ENCODE assay signal across 20 cellular contexts in genomic region chr16:82884320-82884898, GRCh38.
DNase-seq lines count a peak whose midpoint lies in the region; ATAC-seq, FAIRE-seq and TF ChIP-seq lines count a peak whose summit lies in the region.
"Had no signal": no experiment of that assay in that cellular context is flagged by ENCODE, and none has a peak within 500 bp of the region (broad histone marks: within the 10 kb centered on the region; RNA-seq: fewer than 3 reads in every experiment).

No MANE protein-coding gene starts in this region.

- H3K27me3 Mint-ChIP-seq in memory B cell (no peaks in the 10 kb centered on the region), osteocyte (ENCODE audit: unreplicated experiment) (no peaks in the 10 kb centered on the region)

- H3K9me1 ChIP-seq in endothelial cell of umbilical vein (replicated peaks; ENCODE audit: control insufficient read depth, extremely low read depth, insufficient read depth, low read length): no peaks in the 10 kb centered on the region

- CTCF ChIA-PET in endothelial cell of umbilical vein (lab: Charles Lee): interaction anchor here (1.1 to 2.2 kb wide), 4 partner anchors 10 to 136 kb away, joined by 3 to 5 read pairs (median 4); no protein-coding TSS in a partner anchor

- H3K9me3 ChIP-seq in ascending aorta: no peaks in the 10 kb centered on the region
- H3K9me3 ChIP-seq in endothelial cell of umbilical vein (replicated peaks; ENCODE audit: control insufficient read depth, insufficient read depth, low read length): no peaks in the 10 kb centered on the region

- H3K9me3 Mint-ChIP-seq in memory B cell: no peaks in the 10 kb centered on the region
- H3K9me3 Mint-ChIP-seq in osteocyte (ENCODE audit: unreplicated experiment): no peaks in the 10 kb centered on the region

- TF ChIP-seq CTCF in ascending aorta (IDR thresholded peaks at IDR 0.05): no peak
- no peak for TF ChIP-seq CTCF in endothelial cell of umbilical vein (IDR thresholded peaks at IDR 0.05; ENCODE audit: extremely low read depth in 1 of 2, insufficient read depth in 1 of 2, low read depth in 1 of 2, low read length in 2 of 2)
- TF ChIP-seq CTCF in osteocyte (IDR thresholded peaks at IDR 0.05): no peak

- H3K4me3 Mint-ChIP-seq in memory B cell (no peak overlapping the region), osteocyte (ENCODE audit: unreplicated experiment) (no peak overlapping the region)
- H3K4me3 Mint-ChIP-seq: CD4-positive, alpha-beta memory T cell had no signal

- TF ChIP-seq POLR2A in endothelial cell of umbilical vein (IDR thresholded peaks at IDR 0.05; ENCODE audit: low read depth, low read length): no peak

- no peaks in the 10 kb centered on the region for H3K79me2 ChIP-seq in endothelial cell of umbilical vein (ENCODE audit: control insufficient read depth, insufficient read depth, low read length)

- H3K4me3 ChIP-seq in ascending aorta (no peak overlapping the region), endothelial cell of umbilical vein (replicated peaks in 1 of 3; ENCODE audit: insufficient read depth in 1 of 3, low read depth in 1 of 3, low read length in 3 of 3) (no peak overlapping the region)
- H3K4me3 ChIP-seq: GM23248 had no signal

- H3K36me3 Mint-ChIP-seq in memory B cell (no peaks in the 10 kb centered on the region), osteocyte (ENCODE audit: unreplicated experiment) (no peaks in the 10 kb centered on the region)
- H3K36me3 Mint-ChIP-seq: CD4-positive, alpha-beta memory T cell had no signal

- no peak overlapping the region for H2AFZ ChIP-seq in endothelial cell of umbilical vein (ENCODE audit: low read depth, low read length)
- H2AFZ ChIP-seq: GM23248 had no signal

- peak; percentile 40 for FAIRE-seq in endothelial cell of umbilical vein (lab: Jason Lieb, UNC)
- FAIRE-seq: GM12892, H1 had no signal

- H3K27ac ChIP-seq in ascending aorta (peak overlapping the region; percentile 48 to 49), endothelial cell of umbilical vein (ENCODE audit: insufficient read depth, low read depth, low read length) (no peak overlapping the region)
- H3K27ac ChIP-seq: GM23248 had no signal

- H3K27ac Mint-ChIP-seq in memory B cell (peak overlapping the region; percentile 40), osteocyte (ENCODE audit: unreplicated experiment) (no peak overlapping the region)
- H3K27ac Mint-ChIP-seq: CD4-positive, alpha-beta memory T cell had no signal

- no peak overlapping the region for H3K9ac ChIP-seq in endothelial cell of umbilical vein (replicated peaks; ENCODE audit: extremely low read depth, insufficient read depth, low read length)
- H3K9ac ChIP-seq: GM23248 had no signal

- H3K4me1 ChIP-seq in ascending aorta (peaks cover 8 to 33% of the 10 kb centered on the region in 2 donors), endothelial cell of umbilical vein (ENCODE audit: control insufficient read depth, extremely low read depth, insufficient read depth, low read length) (peaks cover 5% of the 10 kb centered on the region)

- no peak for DNase-seq in ascending aorta (ENCODE audit: low spot score in 2 of 2)
- no peak for DNase-seq in endothelial cell of umbilical vein (ENCODE audit: low read depth, low spot score)
- DNase-seq in memory B cell (ENCODE audit: low spot score in 2 of 2): no peak
- peak; percentile 17 for DNase-seq in osteocyte (ENCODE audit: extremely low spot score, unreplicated experiment)
- DNase-seq in stimulated activated CD4-positive, alpha-beta T cell treated with anti-CD3 and anti-CD28 coated beads, Interleukin-4, amount 100 ng/mL, for 4 hours: no peak
- DNase-seq in NCI-H526 treated with DMSO at 0.1 percent for 48 hours (lab: John Stamatoyannopoulos, UW): no peak
- no peak for DNase-seq in NK-92 treated with Interleukin-12 subunit alpha and Interleukin-12 subunit beta, amount 100 ng/mL, for 24 hours (lab: John Stamatoyannopoulos, UW)
- DNase-seq in SKM-1 (lab: John Stamatoyannopoulos, UW; ENCODE audit: unreplicated experiment): no peak
- DNase-seq: C1 segment of cervical spinal cord; Calu3; CD4-positive, alpha-beta memory T cell; COR-L47; DMS53; DMS79 treated with DMSO at 0.1 percent for 48 hours; GF-D8; GM23248; H7; HCEC 1CT had no signal

- ATAC-seq in memory B cell (ENCODE audit: low read depth): no peak

- H3K36me3 ChIP-seq in ascending aorta: no peaks in the 10 kb centered on the region
- no peaks in the 10 kb centered on the region for H3K36me3 ChIP-seq in endothelial cell of umbilical vein (ENCODE audit: control insufficient read depth in 2 of 2, extremely low read depth in 1 of 2, insufficient read depth in 2 of 2, low read length in 2 of 2)

- intact Hi-C loops in ascending aorta (cut with DNase I) (no loop called here), endothelial cell of umbilical vein (cut with micrococcal nuclease) (no loop called here)

- peaks cover 16% of the 10 kb centered on the region for H3K4me1 Mint-ChIP-seq in memory B cell
- H3K4me1 Mint-ChIP-seq in osteocyte (ENCODE audit: unreplicated experiment): no peaks in the 10 kb centered on the region
- H3K4me1 Mint-ChIP-seq: CD4-positive, alpha-beta memory T cell had no signal

- no peaks in the 10 kb centered on the region for H4K20me1 ChIP-seq in endothelial cell of umbilical vein (replicated peaks; ENCODE audit: control insufficient read depth, extremely low read depth, insufficient read depth, low read length)

- BruUV-seq in endothelial cell of umbilical vein (replicated peaks; lab: Mats Ljungman, UMichigan): no TSS peak

- POLR2A ChIA-PET in endothelial cell of umbilical vein (lab: Charles Lee): no interaction called here

- dilution Hi-C loops in endothelial cell of umbilical vein (cut with MboI; ENCODE audit: extremely low pct_ligation_motif_present, low sequenced_read_pairs): no loop called here

- H3K27me3 ChIP-seq in ascending aorta (no peaks in the 10 kb centered on the region), endothelial cell of umbilical vein (ENCODE audit: control insufficient read depth in 2 of 2, insufficient read depth in 2 of 2, low read length in 2 of 2) (no peaks in the 10 kb centered on the region)

- H3K4me2 ChIP-seq in endothelial cell of umbilical vein (ENCODE audit: insufficient read depth, low read length): no peak overlapping the region

TF ChIP-seq in endothelial cell of umbilical vein, 7 proteins besides CTCF, POLR2A, EP300 and RAD21:
- TF ChIP-seq GATA2 (IDR thresholded peaks at IDR 0.05; ENCODE audit: insufficient read depth, insufficient read length, low read depth, low read length) (no peak), FOS (IDR thresholded peaks at IDR 0.05; ENCODE audit: borderline replicate concordance, insufficient read depth, low read length) (no peak), JUN (IDR thresholded peaks at IDR 0.05; ENCODE audit: borderline replicate concordance, insufficient read depth, insufficient read length, low read depth) (no peak), EZH2 (IDR thresholded peaks at IDR 0.05; ENCODE audit: borderline replicate concordance, low read depth, low read length, severe bottlenecking) (no peak), MYC (IDR thresholded peaks at IDR 0.05; ENCODE audit: low read depth, low read length) (no peak), POLR2AphosphoS5 (IDR thresholded peaks at IDR 0.05; ENCODE audit: insufficient read depth, low read depth, low read length) (no peak)
- TF ChIP-seq, protein P1, sequence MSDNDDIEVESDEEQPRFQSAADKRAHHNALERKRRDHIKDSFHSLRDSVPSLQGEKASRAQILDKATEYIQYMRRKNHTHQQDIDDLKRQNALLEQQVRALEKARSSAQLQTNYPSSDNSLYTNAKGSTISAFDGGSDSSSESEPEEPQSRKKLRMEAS (IDR thresholded peaks at IDR 0.05; ENCODE audit: insufficient read depth, insufficient read length): no peak
